10 cellular contexts compared by ENCODE assay signal in the genomic region with DNA sequence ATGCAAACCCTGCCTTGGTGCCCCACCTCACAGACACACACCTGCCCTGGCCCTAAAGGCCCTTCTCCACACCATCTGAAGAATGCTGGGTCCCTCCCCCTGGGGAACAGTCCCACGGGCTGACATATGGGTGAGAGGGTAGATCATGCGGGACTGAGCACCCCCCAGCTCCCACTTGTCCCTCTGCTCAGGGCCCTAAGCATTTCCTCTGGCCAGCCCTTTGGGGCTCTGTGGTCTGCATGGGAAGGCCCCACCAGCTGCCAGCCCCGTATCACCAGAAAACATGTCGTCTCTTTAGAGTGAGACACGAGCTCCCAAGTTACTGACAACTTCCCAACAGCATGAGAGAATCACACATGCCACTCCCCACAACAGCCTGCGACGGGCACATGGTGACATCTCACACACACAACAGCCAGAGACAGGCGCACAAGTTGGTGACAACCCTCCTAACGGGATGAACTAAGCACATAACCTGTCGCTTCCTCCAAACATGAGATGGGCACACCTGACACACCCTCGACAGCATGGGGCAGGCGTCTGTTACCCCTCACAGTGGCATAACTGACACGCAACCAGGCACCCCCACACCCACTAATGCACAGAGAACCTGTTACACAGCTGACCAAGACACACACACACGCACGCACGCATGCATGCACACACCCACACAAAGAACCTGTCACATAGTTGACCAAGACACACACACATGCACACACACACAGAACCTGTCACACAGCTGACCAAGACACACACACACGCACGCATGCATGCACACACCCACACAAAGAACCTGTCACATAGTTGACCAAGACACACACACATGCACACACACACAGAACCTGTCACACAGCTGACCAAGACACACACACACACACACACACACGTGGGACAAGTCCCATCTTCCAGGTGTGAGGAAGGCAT. TPM values are rescaled to one million over a fixed set of nuclear protein-coding genes. Genes with fewer than 3 reads are reported as not detected.
DNase-seq lines count a peak whose midpoint lies in the region; ATAC-seq and TF ChIP-seq lines count a peak whose summit lies in the region.
"Had no signal": no experiment of that assay in that cellular context is flagged by ENCODE, and none has a peak within 500 bp of the region (broad histone marks: within the 10 kb centered on the region; RNA-seq: fewer than 3 reads in every experiment).

No MANE protein-coding gene starts in this region.

- H3K9me3 Mint-ChIP-seq in progenitor cell of endocrine pancreas (ENCODE audit: low read depth): no peaks in the 10 kb centered on the region
- H3K9me3 Mint-ChIP-seq: activated naive CD8-positive, alpha-beta T cell treated with anti-CD3 and anti-CD28 coated beads for 36 hours had no signal

- H3K4me3 Mint-ChIP-seq in progenitor cell of endocrine pancreas (ENCODE audit: low read depth): no peak overlapping the region
- H3K4me3 Mint-ChIP-seq: activated naive CD8-positive, alpha-beta T cell treated with anti-CD3 and anti-CD28 coated beads for 36 hours had no signal

- peak; percentile 55 for DNase-seq in Right ventricle myocardium inferior (ENCODE audit: missing footprints)
- DNase-seq in cardiac septum (ENCODE audit: low spot score): no peak
- DNase-seq in left ventricle myocardium superior: peak; percentile 30
- no peak for DNase-seq in progenitor cell of endocrine pancreas (ENCODE audit: low spot score, unreplicated experiment)
- DNase-seq in Ammon's horn (ENCODE audit: low spot score): no peak
- no peak for DNase-seq in NCI-H1436 treated with DMSO at 0.1 percent for 48 hours (lab: John Stamatoyannopoulos, UW)
- DNase-seq in NCI-H524 treated with DMSO at 0.1 percent for 48 hours (lab: John Stamatoyannopoulos, UW): no peak
- DNase-seq: activated naive CD8-positive, alpha-beta T cell treated with anti-CD3 and anti-CD28 coated beads for 36 hours; NCI-H187 treated with DMSO at 0.1 percent for 48 hours had no signal

- intact Hi-C loops in Right ventricle myocardium inferior (cut with DNase I): loop anchor here (5.0 kb wide), 1 partner anchor 35 kb away; no protein-coding TSS in a partner anchor
- intact Hi-C loops in cardiac septum (cut with DNase I): loop anchor here (2.0 to 5.0 kb wide), 2 partner anchors 35 to 36 kb away; no protein-coding TSS in a partner anchor
- intact Hi-C loops in left ventricle myocardium superior (cut with micrococcal nuclease): loop anchor here (5.0 kb wide), 1 partner anchor 40 kb away; the partner anchor contains the start of gene AHDC1

- H3K27me3 Mint-ChIP-seq in progenitor cell of endocrine pancreas: no peaks in the 10 kb centered on the region
- H3K27me3 Mint-ChIP-seq: activated naive CD8-positive, alpha-beta T cell treated with anti-CD3 and anti-CD28 coated beads for 36 hours had no signal

- peaks cover 68% of the 10 kb centered on the region for H3K4me1 Mint-ChIP-seq in progenitor cell of endocrine pancreas (ENCODE audit: low read depth)

- no peak for TF ChIP-seq CTCF in progenitor cell of endocrine pancreas (IDR thresholded peaks at IDR 0.05; ENCODE audit: unreplicated experiment)

- ATAC-seq in Right ventricle myocardium inferior (no peak), left ventricle myocardium superior (peak; percentile 1), GM18517 (IDR thresholded peaks at IDR 0.05; ENCODE audit: unreplicated experiment) (no peak)

- peak overlapping the region; percentile 95 for H3K27ac Mint-ChIP-seq in progenitor cell of endocrine pancreas
- H3K27ac Mint-ChIP-seq: activated naive CD8-positive, alpha-beta T cell treated with anti-CD3 and anti-CD28 coated beads for 36 hours had no signal

- H3K36me3 Mint-ChIP-seq in progenitor cell of endocrine pancreas (ENCODE audit: insufficient read depth): no peaks in the 10 kb centered on the region
- H3K36me3 Mint-ChIP-seq: activated naive CD8-positive, alpha-beta T cell treated with anti-CD3 and anti-CD28 coated beads for 36 hours had no signal

RNA-seq across cellular contexts. Expression of gene AHDC1, which starts 41.2 kb away (rescaled TPM):
- total RNA-seq in Right ventricle myocardium inferior: 51.2 TPM
- total RNA-seq in cardiac septum: 57.7 TPM
- 42.8 TPM for total RNA-seq in left ventricle myocardium superior
- 53.3 and 56.3 TPM in 2 replicates for total RNA-seq in progenitor cell of endocrine pancreas

Comparison
In these comparisons a context has a peak if more than half of its experiments do, and no peak if none do; other contexts are left out.
1. DNase-seq: peak in Right ventricle myocardium inferior (single experiment) and left ventricle myocardium superior (single experiment); none in cardiac septum (single experiment), progenitor cell of endocrine pancreas (single experiment), Ammon's horn (single experiment), NCI-H1436 treated with DMSO at 0.1 percent for 48 hours (single experiment) and NCI-H524 treated with DMSO at 0.1 percent for 48 hours (single experiment).